Comparison of ENCODE assay signal across 8 cellular contexts in the genomic region with DNA sequence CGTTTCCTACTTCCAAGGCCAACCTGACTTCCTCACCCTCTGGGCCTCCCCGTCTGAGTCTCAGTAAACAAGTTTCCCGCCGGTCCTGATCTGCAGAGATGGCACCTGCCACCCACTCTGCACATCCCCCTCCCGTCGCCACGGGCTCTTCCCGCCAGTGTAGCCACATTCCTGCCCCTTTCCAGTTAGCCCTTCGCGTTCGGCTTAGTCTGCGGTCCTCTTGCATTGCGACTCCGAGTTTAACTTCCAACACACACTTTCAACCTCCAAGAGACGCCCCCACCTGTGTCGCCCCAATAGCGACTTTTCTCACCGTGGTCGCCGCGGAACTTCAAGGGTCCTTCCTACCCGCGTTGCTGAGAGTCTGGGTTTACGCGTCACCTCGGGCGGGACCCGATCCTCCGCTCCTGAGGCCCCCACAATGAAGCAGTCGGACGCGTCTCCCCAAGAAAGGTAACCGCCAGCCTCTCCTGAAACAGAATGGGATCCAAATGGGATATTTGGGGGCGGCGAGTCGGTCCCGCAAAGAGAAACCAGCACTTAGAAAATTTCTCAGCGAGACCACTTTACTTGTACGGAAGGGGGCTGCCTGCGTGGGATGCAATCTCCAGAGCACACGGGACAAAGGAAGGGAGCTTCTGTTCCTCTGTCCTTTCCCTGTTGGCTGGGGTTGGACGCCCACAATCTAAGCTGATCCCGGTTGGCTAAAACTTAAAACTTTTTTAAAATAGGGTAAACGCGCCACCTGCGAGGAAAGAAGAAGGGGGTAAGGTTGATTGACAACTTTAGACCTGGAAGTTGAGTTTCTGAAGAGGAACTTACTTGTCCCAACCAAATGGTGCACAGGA. TPM values are rescaled to one million over a fixed set of nuclear protein-coding genes. Genes with fewer than 3 reads are reported as not detected.
DNase-seq lines count a peak whose midpoint lies in the region; ATAC-seq and TF ChIP-seq lines count a peak whose summit lies in the region.

No MANE protein-coding gene starts in this region.

- H4K5ac ChIP-seq in IMR-90 (ENCODE audit: low read depth, low read length), result peak overlapping the region; percentile 61

- peak overlapping the region; percentile 34; the same call in 1 of the 2 replicates for H2BK20ac ChIP-seq in IMR-90 (ENCODE audit: low read depth, low read length)

- POLR2A ChIA-PET in IMR-90 (lab: Charles Lee; ENCODE audit: unreplicated experiment), result no interaction called here
- POLR2A ChIA-PET in Panc1 (lab: Charles Lee), result no interaction called here

- H3K23ac ChIP-seq in IMR-90 (ENCODE audit: low read depth, low read length), result peak overlapping the region; percentile 90

- peak overlapping the region; percentile 57; the same call in 1 of the 2 replicates for H2AK5ac ChIP-seq in IMR-90 (ENCODE audit: low read depth, low read length)

- H3K36me3 ChIP-seq in IMR-90 (ENCODE audit: control insufficient read depth, insufficient read depth, low read length), result no peaks in the 10 kb centered on the region
- peaks cover 8% of the 10 kb centered on the region; the same call in 1 of the 2 replicates for H3K36me3 ChIP-seq in Panc1 (ENCODE audit: control insufficient read depth, insufficient read depth, low read length)
- no peaks in the 10 kb centered on the region for H3K36me3 ChIP-seq in smooth muscle cell (ENCODE audit: low read depth)

- H3K18ac ChIP-seq in IMR-90 (ENCODE audit: low read depth, low read length), result no peak overlapping the region

- peak overlapping the region; percentile 61 for H3K56ac ChIP-seq in IMR-90 (ENCODE audit: extremely low read depth, insufficient read depth, low read length)

- H3K27me3 ChIP-seq in IMR-90 (ENCODE audit: control insufficient read depth, insufficient read depth, low read length) (no peaks in the 10 kb centered on the region), Panc1 (ENCODE audit: control insufficient read depth, insufficient read depth, low read length) (no peaks in the 10 kb centered on the region), smooth muscle cell (ENCODE audit: low read depth) (no peaks in the 10 kb centered on the region)

- H3K4me1 ChIP-seq in IMR-90 (ENCODE audit: control insufficient read depth, insufficient read depth, low read length), result peaks cover 26% of the 10 kb centered on the region
- peaks cover 13% of the 10 kb centered on the region for H3K4me1 ChIP-seq in Panc1 (ENCODE audit: control insufficient read depth, insufficient read depth, low read length)
- peaks cover 16% of the 10 kb centered on the region for H3K4me1 ChIP-seq in smooth muscle cell (ENCODE audit: low read depth)

- TF ChIP-seq POLR2A in IMR-90 (IDR thresholded peaks at IDR 0.05; ENCODE audit: low read depth, low read length), result no peak

- 0 out of 2 replicates have a peak, but pooled peaks cover 9% of the 10 kb centered on the region for H3K9me1 ChIP-seq in IMR-90 (ENCODE audit: insufficient read depth, low read length)

- no peak for TF ChIP-seq RAD21 in IMR-90 (IDR thresholded peaks at IDR 0.05; ENCODE audit: low read length)

- H4K91ac ChIP-seq in IMR-90 (ENCODE audit: insufficient read depth, low read depth, low read length), result peak overlapping the region; percentile 51; the same call in 1 of the 2 replicates

- peaks cover 39% of the 10 kb centered on the region for H3K79me2 ChIP-seq in smooth muscle cell (ENCODE audit: low read depth)

- peak overlapping the region; percentile 25 for H2BK5ac ChIP-seq in IMR-90 (ENCODE audit: low read depth, low read length, poor library complexity, severe bottlenecking)

- H3K4me3 ChIP-seq in IMR-90 (ENCODE audit: insufficient read depth, low read depth, low read length) (peak overlapping the region; percentile 8), Panc1 (ENCODE audit: low read depth in 2 of 2, low read length in 2 of 2) (peak overlapping the region; percentile 78 to 87), iPS-11a (ENCODE audit: low read depth, low read length) (peak overlapping the region; percentile 54), smooth muscle cell (peak overlapping the region; percentile 99)

- H2AFZ ChIP-seq in IMR-90 (replicated peaks; ENCODE audit: low read length, poor library complexity) (peak overlapping the region; percentile 98), smooth muscle cell (ENCODE audit: low read depth) (peak overlapping the region; percentile 74)

- peak overlapping the region; percentile 10; the same call in 1 of the 2 replicates for H2BK120ac ChIP-seq in IMR-90 (ENCODE audit: low read depth, low read length)

- H3K9ac ChIP-seq in IMR-90 (ENCODE audit: low read depth, low read length) (peak overlapping the region; percentile 24; the same call in 1 of the 2 replicates), smooth muscle cell (ENCODE audit: low read depth) (peak overlapping the region; percentile 21)

- in situ Hi-C loops in IMR-90 (cut with MboI; ENCODE audit: low sequenced_read_pairs) (no loop called here), Panc1 (cut with HindIII; ENCODE audit: low pct_unique_long_range_greater_than_20kb, low sequenced_read_pairs) (no loop called here)

- peak; percentile 6 for ATAC-seq in IMR-90 (ENCODE audit: low read depth)
- ATAC-seq in Panc1, result peak; percentile 47
- no peak for ATAC-seq in HG02840 (IDR thresholded peaks at IDR 0.05; ENCODE audit: low FRiP score, unreplicated experiment)

- H3K4me2 ChIP-seq in IMR-90 (ENCODE audit: low read depth, low read length) (peak overlapping the region; percentile 87), smooth muscle cell (peak overlapping the region; percentile 93)

- peak overlapping the region; percentile 84 for H3K14ac ChIP-seq in IMR-90 (replicated peaks; ENCODE audit: low read depth, low read length)

- peaks cover 15% of the 10 kb centered on the region for H3F3A ChIP-seq in smooth muscle cell (ENCODE audit: low read depth)

- peak overlapping the region; percentile 83 for H2AK9ac ChIP-seq in IMR-90 (replicated peaks; ENCODE audit: low read depth, low read length, poor library complexity)

- 5% methylated on average over 16 of the region's 46 CpGs; no CpG with 5 or more reads in 1 of the 2 experiments for WGBS in IMR-90 (ENCODE audit: extremely low coverage in 2 of 2, insufficient read length in 1 of 2), 2 experiments
- 2% methylated on average over 46 of the region's 46 CpGs for WGBS in smooth muscle cell (ENCODE audit: low lambda C conversion rate)

- dilution Hi-C loops in IMR-90 (cut with HindIII; ENCODE audit: low sequenced_read_pairs, unreplicated experiment), result no loop called here

- H2BK15ac ChIP-seq in IMR-90 (ENCODE audit: low read depth, low read length), result peak overlapping the region; percentile 69; the same call in 2 of the 3 replicates

- peak overlapping the region; percentile 68; the same call in 1 of the 2 replicates for H3K4ac ChIP-seq in IMR-90 (ENCODE audit: low read depth, low read length)

- no peak for TF ChIP-seq CTCF in IMR-90 (conservative IDR thresholded peaks at IDR 0.05; ENCODE audit: low read depth, low read length)
- no peak for TF ChIP-seq CTCF in Panc1 (IDR thresholded peaks at IDR 0.05)
- no peak for TF ChIP-seq CTCF in smooth muscle cell (IDR thresholded peaks at IDR 0.05; ENCODE audit: borderline replicate concordance, insufficient read depth, poor library complexity, severe bottlenecking)

- H4K8ac ChIP-seq in IMR-90 (ENCODE audit: low read depth in 2 of 2, low read length in 2 of 2), result peak overlapping the region; percentile 42 to 59

- H4K20me1 ChIP-seq in IMR-90 (ENCODE audit: insufficient read depth, low read length), result peaks cover 34% of the 10 kb centered on the region
- peaks cover 35% of the 10 kb centered on the region for H4K20me1 ChIP-seq in smooth muscle cell (ENCODE audit: low read depth)

- BruUV-seq in IMR-90 (replicated peaks; lab: Mats Ljungman, UMichigan) (no TSS peak), Panc1 (replicated peaks; lab: Mats Ljungman, UMichigan) (TSS peak; percentile 94)

- H3K27ac ChIP-seq in IMR-90 (ENCODE audit: insufficient read depth, low read length), result peak overlapping the region; percentile 33
- H3K27ac ChIP-seq in Panc1 (ENCODE audit: low read length), result peak overlapping the region; percentile 97
- H3K27ac ChIP-seq in smooth muscle cell (ENCODE audit: low read depth), result peak overlapping the region; percentile 81

- peak; percentile 53 for DNase-seq in EL
- DNase-seq in IMR-90, result peak; percentile 35
- no peak for DNase-seq in Panc1 (ENCODE audit: low read depth, low spot score)
- peak; percentile 25 for DNase-seq in amniotic stem cell (lab: John Stamatoyannopoulos, UW)
- no peak for DNase-seq in smooth muscle cell (lab: John Stamatoyannopoulos, UW; ENCODE audit: unreplicated experiment)
- DNase-seq in middle frontal gyrus (ENCODE audit: extremely low spot score, low spot score), result no peak

- peaks cover 0 to 36% of the 10 kb centered on the region in 2 experiments; a peak in 2 of 4 replicates for H3K79me1 ChIP-seq in IMR-90 (ENCODE audit: low read depth in 1 of 2, low read length in 2 of 2)

- intact Hi-C loops in IMR-90 (cut with micrococcal nuclease), result no loop called here
- intact Hi-C loops in Panc1 (cut with micrococcal nuclease; ENCODE audit: unreplicated experiment), result no loop called here

- CTCF ChIA-PET in IMR-90 (lab: Yijun Ruan, JAX), result no interaction called here
- CTCF ChIA-PET in Panc1 (lab: Charles Lee), result interaction anchor here (0.5 kb wide), 1 partner anchor 15 kb away, joined by 4 read pairs; no protein-coding TSS in a partner anchor

- H3K9me3 ChIP-seq in IMR-90 (ENCODE audit: control insufficient read depth, insufficient read depth, low read length) (no peaks in the 10 kb centered on the region), Panc1 (ENCODE audit: control insufficient read depth, insufficient read depth, low read depth, low read length) (no peaks in the 10 kb centered on the region), smooth muscle cell (replicated peaks; ENCODE audit: low read depth) (no peaks in the 10 kb centered on the region)

RNA-seq across cellular contexts. Expression of a gene that starts 1.0 kb away (rescaled TPM):
- 129 and 130 TPM in 2 replicates for total RNA-seq in IMR-90 (2012; rRNA removed)
- 698 and 994 TPM in 2 replicates for polyA plus RNA-seq in IMR-90 (2012; rRNA removed)
- polyA plus RNA-seq in IMR-90 (2012; cell fraction: cytosol; rRNA removed), result 596 and 943 TPM in 2 replicates
- polyA plus RNA-seq in IMR-90 (2012; cell fraction: nucleus; rRNA removed; ENCODE audit: low replicate concordance), result 294 and 438 TPM in 2 replicates
- total RNA-seq in Panc1 (2021; ENCODE audit: unreplicated experiment), result 653 TPM
- polyA plus RNA-seq in Panc1 (2012; ENCODE audit: insufficient read length), result 956 TPM
- total RNA-seq in smooth muscle cell, result 431 and 469 TPM in 2 replicates
- polyA plus RNA-seq in smooth muscle cell, result 971 and 1,057 TPM in 2 replicates

RNA-seq across cellular contexts. Expression of a gene that starts 18.3 kb away (rescaled TPM):
- 0.56 and 0.72 TPM in 2 replicates for total RNA-seq in IMR-90 (2012; rRNA removed)
- 2.0 and 2.6 TPM in 2 replicates for polyA plus RNA-seq in IMR-90 (2012; rRNA removed)
- polyA plus RNA-seq in IMR-90 (2012; cell fraction: cytosol; rRNA removed), result 1.5 and 5.2 TPM in 2 replicates
- 1.3 and 4.0 TPM in 2 replicates for polyA plus RNA-seq in IMR-90 (2012; cell fraction: nucleus; rRNA removed; ENCODE audit: low replicate concordance)
- 15.1 TPM for total RNA-seq in Panc1 (2021; ENCODE audit: unreplicated experiment)
- 22.3 TPM for polyA plus RNA-seq in Panc1 (2012; ENCODE audit: insufficient read length)
- 0.27 and 0.81 TPM in 2 replicates for total RNA-seq in smooth muscle cell
- 0.12 and 0.49 TPM in 2 replicates for polyA plus RNA-seq in smooth muscle cell

RNA-seq across cellular contexts. Expression of a gene that starts 27.5 kb away (rescaled TPM):
- total RNA-seq in IMR-90 (2012; rRNA removed) (not detected in 2 replicates), Panc1 (2021; ENCODE audit: unreplicated experiment) (0.69 TPM), smooth muscle cell (not detected in 2 replicates)
- polyA plus RNA-seq in IMR-90 (2012; rRNA removed) (0.11 and 0.24 TPM in 2 replicates), smooth muscle cell (0.23 and 0.64 TPM in 2 replicates)
- 0.23 and 0.81 TPM in 2 replicates for polyA plus RNA-seq in IMR-90 (2012; cell fraction: cytosol; rRNA removed)
- 0.11 and 0.50 TPM in 2 replicates for polyA plus RNA-seq in IMR-90 (2012; cell fraction: nucleus; rRNA removed; ENCODE audit: low replicate concordance)
- 1.4 TPM for polyA plus RNA-seq in Panc1 (2012; ENCODE audit: insufficient read length)

RNA-seq across cellular contexts. Expression of a gene that starts 39.8 kb away (rescaled TPM):
- total RNA-seq in IMR-90 (2012; rRNA removed) (35.7 and 39.2 TPM in 2 replicates), Panc1 (2021; ENCODE audit: unreplicated experiment) (80.5 TPM), smooth muscle cell (67.7 and 72.7 TPM in 2 replicates)
- polyA plus RNA-seq in IMR-90 (2012; rRNA removed) (68.9 and 80.8 TPM in 2 replicates), smooth muscle cell (151 and 159 TPM in 2 replicates)
- polyA plus RNA-seq in IMR-90 (2012; cell fraction: cytosol; rRNA removed), result 94.6 and 103 TPM in 2 replicates
- polyA plus RNA-seq in IMR-90 (2012; cell fraction: nucleus; rRNA removed; ENCODE audit: low replicate concordance), result 46.7 and 97.7 TPM in 2 replicates
- polyA plus RNA-seq in Panc1 (2012; ENCODE audit: insufficient read length), result 116 TPM

Comparison
In these comparisons a context has a peak if more than half of its experiments do, and no peak if none do; other contexts are left out.
1. DNase-seq: peak in EL (single experiment), IMR-90 (single experiment) and amniotic stem cell (single experiment); none in Panc1 (single experiment), smooth muscle cell (single experiment) and middle frontal gyrus (single experiment).
2. H3K27ac ChIP-seq: peak in every context shown above with its lines; median percentile 97 in Panc1; 81 in smooth muscle cell; 33 in IMR-90.
3. H3K4me3 ChIP-seq: peak in every context shown above with its lines; median percentile 99 in smooth muscle cell; 82 in Panc1; 54 in iPS-11a; 8 in IMR-90.